27 cellular contexts compared by ENCODE assay signal in the genomic region with DNA sequence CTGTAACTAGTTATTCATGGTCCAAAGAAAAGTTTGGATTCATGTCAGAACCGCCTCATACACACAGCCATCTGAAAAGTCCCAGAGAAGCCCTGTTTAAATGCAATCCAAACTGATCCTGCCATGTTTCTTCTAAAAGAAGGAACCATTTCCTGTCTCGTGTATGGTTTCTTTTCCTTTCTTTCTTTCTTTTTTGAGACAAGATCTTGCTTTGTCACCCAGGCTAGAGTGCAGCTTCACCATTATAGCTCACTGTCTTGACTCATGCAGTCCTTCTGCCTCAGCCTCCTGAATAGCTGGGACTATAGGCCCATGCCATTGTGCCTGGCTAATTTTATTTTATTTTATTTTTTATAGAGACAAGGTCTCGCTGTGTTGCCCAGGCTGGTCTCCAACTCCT.
"Had no signal": no experiment of that assay in that cellular context is flagged by ENCODE, and none has a peak within 500 bp of the region (broad histone marks: within the 10 kb centered on the region; RNA-seq: fewer than 3 reads in every experiment).

No MANE protein-coding gene starts in this region.

- H3K36me3 ChIP-seq: neutrophil, ovary, right lobe of liver, sigmoid colon, thoracic aorta, tibial artery, transverse colon, upper lobe of right lung, uterus had no signal

- FAIRE-seq: small intestine had no signal

- H3K4me3 ChIP-seq: ovary, psoas muscle, right lobe of liver, sigmoid colon, thoracic aorta, tibial artery, transverse colon, upper lobe of right lung, uterus had no signal

- ATAC-seq: naive thymus-derived CD8-positive, alpha-beta T cell; natural killer cell treated with Interleukin-12 subunit alpha and Interleukin-12 subunit beta and Interleukin-15 and Interleukin-18, amount 100 ng/mL, for 72 hours; psoas muscle; right cardiac atrium; right lobe of liver; stimulated activated memory B cell treated with anti-CD40 and anti-IgM and Interleukin-4, amounts not matched to agents 10 μg/mL and 1 μg/mL and 100 μg/mL, for 72 hours; stimulated activated naive CD8-positive, alpha-beta T cell treated with anti-CD3 and anti-CD28 coated beads, Interleukin-15, amount 100 ng/mL, for 72 hours; stimulated activated naive CD8-positive, alpha-beta T cell treated with anti-CD3 and anti-CD28 coated beads, Interleukin-15, Interleukin-2, amounts not matched to agents 100 U/mL and 50 U/mL, for 24 hours; upper lobe of right lung had no signal

- DNase-seq: naive B cell; naive thymus-derived CD8-positive, alpha-beta T cell; nephron progenitor cell; nucleus accumbens; ovary; posterior cingulate gyrus; psoas muscle; right cardiac atrium; right lobe of liver; sigmoid colon; small intestine; stimulated activated CD4-positive, alpha-beta T cell treated with anti-CD3 and anti-CD28 coated beads, Interleukin-15, amount 100 ng/mL, for 24 hours; stimulated activated CD4-positive, alpha-beta T cell treated with anti-CD3 and anti-CD28 coated beads, Interleukin-4, amount 100 ng/mL, for 1 hour; stimulated activated CD4-positive, alpha-beta T cell treated with anti-CD3 and anti-CD28 coated beads, Interleukin-4, amount 100 ng/mL, for 4 hours; stimulated activated CD8-positive, alpha-beta memory T cell treated with anti-CD3 and anti-CD28 coated beads, Interleukin-4, amount 100 ng/mL, for 48 hours; stimulated activated naive CD4-positive, alpha-beta T cell; stimulated activated naive CD8-positive, alpha-beta T cell treated with anti-CD3 and anti-CD28 coated beads, Interleukin-15, amount 100 ng/mL, for 72 hours; stimulated activated naive CD8-positive, alpha-beta T cell treated with anti-CD3 and anti-CD28 coated beads, Interleukin-15, Interleukin-2, amounts not matched to agents 100 U/mL and 50 U/mL, for 24 hours; tibial artery; transverse colon; upper lobe of right lung; uterus had no signal

- H3K27me3 ChIP-seq: neutrophil, ovary, right lobe of liver, sigmoid colon, tibial artery, transverse colon, upper lobe of right lung, uterus had no signal

- H3K4me1 ChIP-seq: psoas muscle, right lobe of liver, upper lobe of right lung, uterus had no signal

- H3K9ac ChIP-seq: parathyroid adenoma had no signal

- H3K27ac ChIP-seq: neutrophil, ovary, parathyroid adenoma, psoas muscle, right lobe of liver, thoracic aorta, tibial artery, upper lobe of right lung, uterus had no signal

- H3K9me3 ChIP-seq: neutrophil, ovary, psoas muscle, right lobe of liver, sigmoid colon, thoracic aorta, tibial artery, transverse colon, upper lobe of right lung, uterus had no signal

- H2AFZ ChIP-seq: parathyroid adenoma had no signal
